ENCODE assay signal across 2 cellular contexts in genomic region chr7:142556745-142557144, GRCh38.
TF ChIP-seq lines count a peak whose summit lies in the region.

No MANE protein-coding gene starts in this region.

TF ChIP-seq in K562, 482 proteins besides CTCF, POLR2A, EP300 and RAD21 (continued from another document and continues in another):
- TF ChIP-seq MLLT1 (IDR thresholded peaks at IDR 0.05): no peak
- TF ChIP-seq ZNF143 (CRISPR knock-in tag; IDR thresholded peaks at IDR 0.05): no peak
- no peak for TF ChIP-seq ELF4 (CRISPR knock-in tag; IDR thresholded peaks at IDR 0.05)
- TF ChIP-seq HNRNPK (IDR thresholded peaks at IDR 0.05; ENCODE audit: low read depth, low read length, poor library complexity, severe bottlenecking): no peak
- no peak for TF ChIP-seq STAT5A (IDR thresholded peaks at IDR 0.05; ENCODE audit: borderline replicate concordance, low read length)
- TF ChIP-seq TARDBP (IDR thresholded peaks at IDR 0.05): no peak
- peak in 1 of 2 experiments; percentile 14; a peak in 1 of 4 replicates for TF ChIP-seq TEAD1 (CRISPR knock-in tag; IDR thresholded peaks at IDR 0.05)
- TF ChIP-seq HDAC3 (IDR thresholded peaks at IDR 0.05; ENCODE audit: borderline replicate concordance, partially characterized antibody): no peak
- TF ChIP-seq HSF4 (CRISPR knock-in tag; IDR thresholded peaks at IDR 0.05; ENCODE audit: borderline replicate concordance): no peak
- TF ChIP-seq ZNF778 (CRISPR knock-in tag; IDR thresholded peaks at IDR 0.05): no peak
- TF ChIP-seq POLR2H (tag; IDR thresholded peaks at IDR 0.05; ENCODE audit: low read depth): no peak
- no peak for TF ChIP-seq ZNF696 (CRISPR knock-in tag; conservative IDR thresholded peaks at IDR 0.05)
- TF ChIP-seq PCBP2 (IDR thresholded peaks at IDR 0.05; ENCODE audit: low read depth, low read length, poor library complexity, severe bottlenecking): no peak
- no peak for TF ChIP-seq THRAP3 (IDR thresholded peaks at IDR 0.05; ENCODE audit: borderline replicate concordance)
- TF ChIP-seq ELK3 (CRISPR knock-in tag; IDR thresholded peaks at IDR 0.05): no peak
- TF ChIP-seq ZBTB12 (CRISPR knock-in tag; IDR thresholded peaks at IDR 0.05): no peak
- no peak for TF ChIP-seq PML (IDR thresholded peaks at IDR 0.05; ENCODE audit: low read length)
- no peak; the same call in 1 of the 2 replicates for TF ChIP-seq GABPA (tag; conservative IDR thresholded peaks at IDR 0.05; ENCODE audit: low read depth)
- TF ChIP-seq ZNF263 (CRISPR knock-in tag; IDR thresholded peaks at IDR 0.05; ENCODE audit: borderline replicate concordance): no peak
- peak; percentile 86 for TF ChIP-seq MAFG (tag; conservative IDR thresholded peaks at IDR 0.05)
- no peak for TF ChIP-seq TGIF2 (CRISPR knock-in tag; IDR thresholded peaks at IDR 0.05)
- no peak for TF ChIP-seq BRCA1 (IDR thresholded peaks at IDR 0.05)
- no peak for TF ChIP-seq BRCA1 (CRISPR knock-in tag; IDR thresholded peaks at IDR 0.05)
- no peak for TF ChIP-seq ATF7 (IDR thresholded peaks at IDR 0.05)
- peak; percentile 82 for TF ChIP-seq NFE2 (IDR thresholded peaks at IDR 0.05; ENCODE audit: low read depth)
- TF ChIP-seq ZC3H11A (IDR thresholded peaks at IDR 0.05; ENCODE audit: low read depth, low read length): no peak
- TF ChIP-seq ZNF584 (CRISPR knock-in tag; IDR thresholded peaks at IDR 0.05; ENCODE audit: low read depth): no peak
- no peak for TF ChIP-seq ATF1 (CRISPR knock-in tag; IDR thresholded peaks at IDR 0.05)
- no peak for TF ChIP-seq ATF1 (tag; IDR thresholded peaks at IDR 0.05)
- TF ChIP-seq ADNP (tag; IDR thresholded peaks at IDR 0.05): no peak
- peak; percentile 83 for TF ChIP-seq MAFK (IDR thresholded peaks at IDR 0.05; ENCODE audit: low read length)
- peak; percentile 30; the same call in 1 of the 2 replicates for TF ChIP-seq SMARCA4 (IDR thresholded peaks at IDR 0.05)
- TF ChIP-seq BRF2 (IDR thresholded peaks at IDR 0.05; ENCODE audit: borderline replicate concordance, insufficient read depth, insufficient read length): no peak
- TF ChIP-seq BACH1 (tag; IDR thresholded peaks at IDR 0.05): peak; percentile 79
- TF ChIP-seq WHSC1 (IDR thresholded peaks at IDR 0.05; ENCODE audit: low read length): no peak
- TF ChIP-seq TCF3 (CRISPR knock-in tag; IDR thresholded peaks at IDR 0.05): no peak
- TF ChIP-seq ZEB2 (IDR thresholded peaks at IDR 0.05): no peak
- TF ChIP-seq NR2C1 (IDR thresholded peaks at IDR 0.05): no peak
- no peak for TF ChIP-seq NR2C1 (tag; IDR thresholded peaks at IDR 0.05)
- TF ChIP-seq KAT2B (IDR thresholded peaks at IDR 0.05; ENCODE audit: low read depth, low read length): no peak
- no peak for TF ChIP-seq NFXL1 (CRISPR knock-in tag; IDR thresholded peaks at IDR 0.05)
- TF ChIP-seq TCFL5 (CRISPR knock-in tag; conservative IDR thresholded peaks at IDR 0.05): no peak
- TF ChIP-seq ZNF507 (tag; conservative IDR thresholded peaks at IDR 0.05): no peak

TF ChIP-seq in HepG2, 621 proteins besides CTCF, POLR2A, EP300 and RAD21 (continued from another document):
- no peak for TF ChIP-seq ARID5B (CRISPR knock-in tag; IDR thresholded peaks at IDR 0.05)
- TF ChIP-seq MAFK (conservative IDR thresholded peaks at IDR 0.05 in 1 of 2, IDR thresholded peaks at IDR 0.05 in 1 of 2; ENCODE audit: low read length in 2 of 2): peak; percentile 85 to 86
- no peak for TF ChIP-seq TFAP4 (IDR thresholded peaks at IDR 0.05; ENCODE audit: borderline replicate concordance, low read depth)
